ENCODE assay signal across 8 cellular contexts in genomic region chr16:424623-425081, GRCh38. TPM values are rescaled to one million over a fixed set of nuclear protein-coding genes. Genes with fewer than 3 reads are reported as not detected.
DNase-seq lines count a peak whose midpoint lies in the region; ATAC-seq and TF ChIP-seq lines count a peak whose summit lies in the region.

No MANE protein-coding gene starts in this region.

- no peak overlapping the region for H3K18ac ChIP-seq in mesendoderm (ENCODE audit: low read length)

- H3K9ac ChIP-seq in colonic mucosa (ENCODE audit: low read depth in 2 of 2, low read length in 2 of 2): peak overlapping the region; percentile 27 to 71
- peak overlapping the region; percentile 78 for H3K9ac ChIP-seq in mesendoderm (ENCODE audit: low read length)

- ATAC-seq in GM18873 (IDR thresholded peaks at IDR 0.05; ENCODE audit: low FRiP score, unreplicated experiment) (no peak), GM19463 (IDR thresholded peaks at IDR 0.05; ENCODE audit: unreplicated experiment) (no peak)

- H3K4me3 ChIP-seq in colonic mucosa (peak overlapping the region; percentile 69), mesendoderm (ENCODE audit: low read length) (no peak overlapping the region), urinary bladder (ENCODE audit: low read depth, low read length) (peak overlapping the region; percentile 92)

- no peak overlapping the region for H4K8ac ChIP-seq in mesendoderm (ENCODE audit: low read depth, low read length)

- peak overlapping the region; percentile 89 for H3K27ac ChIP-seq in colonic mucosa
- no peak overlapping the region for H3K27ac ChIP-seq in mesendoderm (ENCODE audit: low read depth, low read length)
- peak overlapping the region; percentile 85 for H3K27ac ChIP-seq in urinary bladder (ENCODE audit: low read depth)

- H3K4me1 ChIP-seq in colonic mucosa: no peaks in the 10 kb centered on the region
- H3K4me1 ChIP-seq in mesendoderm (ENCODE audit: control insufficient read depth, low read depth, low read length): no peaks in the 10 kb centered on the region
- H3K4me1 ChIP-seq in urinary bladder (ENCODE audit: insufficient read depth): peaks cover 4% of the 10 kb centered on the region

- H3K79me1 ChIP-seq in mesendoderm (ENCODE audit: low read length): peaks cover 11% of the 10 kb centered on the region

- intact Hi-C loops in colonic mucosa (cut with DNase I): no loop called here

- no CpG with 5 or more reads among the region's 31 CpGs for WGBS in mesendoderm (ENCODE audit: extremely low coverage, insufficient coverage, low lambda C conversion rate)
- 7% methylated on average over 31 of the region's 31 CpGs for WGBS in urinary bladder

- DNase-seq in ELF-1 (ENCODE audit: low read depth, low spot score) (peak; percentile 44), NCI-H226 (peak; percentile 39), colonic mucosa (peak; percentile 41), mesendoderm (no peak), Kasumi-1 (lab: John Stamatoyannopoulos, UW) (no peak)

- no peak for TF ChIP-seq CTCF in colonic mucosa (IDR thresholded peaks at IDR 0.05)

- H3K56ac ChIP-seq in mesendoderm (ENCODE audit: low read length): peak overlapping the region; percentile 88

- H3K79me2 ChIP-seq in mesendoderm (ENCODE audit: control insufficient read depth, insufficient read depth, low read length): peaks cover 17% of the 10 kb centered on the region

- H2BK5ac ChIP-seq in mesendoderm (ENCODE audit: low read length): no peak overlapping the region

- no peaks in the 10 kb centered on the region for H3K9me3 ChIP-seq in colonic mucosa

- no peak overlapping the region for H2BK120ac ChIP-seq in mesendoderm (ENCODE audit: low read depth, low read length)

- no peaks in the 10 kb centered on the region for H3K36me3 ChIP-seq in colonic mucosa
- no peaks in the 10 kb centered on the region for H3K36me3 ChIP-seq in mesendoderm (ENCODE audit: control insufficient read depth, insufficient read depth, low read length)
- no peaks in the 10 kb centered on the region for H3K36me3 ChIP-seq in urinary bladder (ENCODE audit: insufficient read depth)

- no peak overlapping the region for H3K4ac ChIP-seq in mesendoderm (ENCODE audit: low read depth, low read length)

- no peak overlapping the region for H3K23ac ChIP-seq in mesendoderm (ENCODE audit: low read length)

- no peak overlapping the region for H4K5ac ChIP-seq in mesendoderm (ENCODE audit: low read length)

- H3K27me3 ChIP-seq in colonic mucosa (no peaks in the 10 kb centered on the region), mesendoderm (ENCODE audit: insufficient read depth, low read length, poor library complexity) (peaks cover 7% of the 10 kb centered on the region)

- peak overlapping the region; percentile 96 for H3K4me2 ChIP-seq in mesendoderm (ENCODE audit: low read length)

- no peak overlapping the region for H2AK5ac ChIP-seq in mesendoderm (ENCODE audit: low read length)

- no peak overlapping the region for H2BK15ac ChIP-seq in mesendoderm (replicated peaks; ENCODE audit: low read depth)

RNA-seq across cellular contexts. Expression of gene RAB11FIP3, which starts 0.8 kb away (rescaled TPM):
- 10 to 100 TPM; 20.9 to 22.3 TPM for total RNA-seq in colonic mucosa
- polyA plus RNA-seq in mesendoderm (2013, experiment 1 of 2): 14.0 TPM
- polyA plus RNA-seq in mesendoderm (2013, experiment 2 of 2): 14.5 TPM
- 16.8 TPM for total RNA-seq in urinary bladder
- 57.0 TPM for polyA plus RNA-seq in urinary bladder

RNA-seq across cellular contexts. Expression of gene DECR2, which starts 23.0 kb away (rescaled TPM):
- total RNA-seq in colonic mucosa (10 to 100 TPM; 31.3 to 50.2 TPM), urinary bladder (5.3 TPM)
- 10.0 TPM for polyA plus RNA-seq in mesendoderm (2013, experiment 1 of 2)
- 9.9 TPM for polyA plus RNA-seq in mesendoderm (2013, experiment 2 of 2)
- polyA plus RNA-seq in urinary bladder: 20.6 TPM

RNA-seq across cellular contexts. Expression of gene NME4, which starts 27.7 kb away (rescaled TPM):
- total RNA-seq in colonic mucosa (10 to 100 TPM; 38.3 to 63.6 TPM), urinary bladder (29.0 TPM)
- 248 TPM for polyA plus RNA-seq in mesendoderm (2013, experiment 1 of 2)
- 246 TPM for polyA plus RNA-seq in mesendoderm (2013, experiment 2 of 2)
- polyA plus RNA-seq in urinary bladder: 246 TPM

RNA-seq across cellular contexts. Expression of gene PGAP6, which starts 42.9 kb away (rescaled TPM):
- total RNA-seq in colonic mucosa (100 to 1,000 TPM in 1 of 2 donors, 10 to 100 TPM in 1; 99.6 to 102 TPM), urinary bladder (15.9 TPM)
- polyA plus RNA-seq in mesendoderm (2013, experiment 1 of 2): 41.6 TPM
- polyA plus RNA-seq in mesendoderm (2013, experiment 2 of 2): 46.4 TPM
- 53.8 TPM for polyA plus RNA-seq in urinary bladder

RNA-seq across cellular contexts. Expression of gene MRPL28, which starts 54.3 kb away (rescaled TPM):
- 10 to 100 TPM; 59.4 to 75.4 TPM for total RNA-seq in colonic mucosa
- polyA plus RNA-seq in mesendoderm (2013, experiment 1 of 2): 85.5 TPM
- polyA plus RNA-seq in mesendoderm (2013, experiment 2 of 2): 86.9 TPM
- total RNA-seq in urinary bladder: 20.3 TPM
- 81.1 TPM for polyA plus RNA-seq in urinary bladder

Comparison
In these comparisons a context has a peak if more than half of its experiments do, and no peak if none do; other contexts are left out.
1. DNase-seq: peak in ELF-1 (single experiment), NCI-H226 (single experiment) and colonic mucosa (single experiment); none in mesendoderm (single experiment) and Kasumi-1 (0 of 2).